Comparison of ENCODE assay signal across 8 cellular contexts in genomic region chr12:96236221-96236822, GRCh38. TPM values are rescaled to one million over a fixed set of nuclear protein-coding genes. Genes with fewer than 3 reads are reported as not detected.
A peak's percentile ranks its signal among the peaks of the same experiment; 100 is the strongest.
DNase-seq lines count a peak whose midpoint lies in the region; ATAC-seq and TF ChIP-seq lines count a peak whose summit lies in the region.

No MANE protein-coding gene starts in this region.

- H3K4me3 ChIP-seq in MG63 (no peak overlapping the region), heart right ventricle (no peak overlapping the region)

- no peak for TF ChIP-seq CTCF in heart right ventricle (IDR thresholded peaks at IDR 0.05)

- peak overlapping the region; percentile 8 to 86 (median 74) for H3K27ac ChIP-seq in heart right ventricle

- peaks cover 58% of the 10 kb centered on the region for H3K4me1 Mint-ChIP-seq in activated T-helper 1 cell treated with anti-CD3 and anti-CD28 coated beads, Interleukin-12 subunit alpha, Interleukin-12 subunit beta, Interleukin-2, Interleukin-4 antibody, amounts not matched to agents 30 ng/mL and 10 ng/mL and 1 ng/mL, durations not matched to agents 14 hours and 24 hours and 36 hours (ENCODE audit: low read depth)

- no peaks in the 10 kb centered on the region for H3K9me3 Mint-ChIP-seq in activated T-helper 1 cell treated with anti-CD3 and anti-CD28 coated beads, Interleukin-12 subunit alpha, Interleukin-12 subunit beta, Interleukin-2, Interleukin-4 antibody, amounts not matched to agents 30 ng/mL and 10 ng/mL and 1 ng/mL, durations not matched to agents 14 hours and 24 hours and 36 hours

- peak overlapping the region; percentile 23 for H3K27ac Mint-ChIP-seq in activated T-helper 1 cell treated with anti-CD3 and anti-CD28 coated beads, Interleukin-12 subunit alpha, Interleukin-12 subunit beta, Interleukin-2, Interleukin-4 antibody, amounts not matched to agents 30 ng/mL and 10 ng/mL and 1 ng/mL, durations not matched to agents 14 hours and 24 hours and 36 hours

- CTCF ChIA-PET in HEK293T (lab: Yijun Ruan, JAX): no interaction called here

- H3K27me3 Mint-ChIP-seq in activated T-helper 1 cell treated with anti-CD3 and anti-CD28 coated beads, Interleukin-12 subunit alpha, Interleukin-12 subunit beta, Interleukin-2, Interleukin-4 antibody, amounts not matched to agents 30 ng/mL and 10 ng/mL and 1 ng/mL, durations not matched to agents 14 hours and 24 hours and 36 hours (ENCODE audit: insufficient read depth): no peaks in the 10 kb centered on the region

- peaks cover 61 to 92% (median 85%) of the 10 kb centered on the region in 9 donors for H3K4me1 ChIP-seq in heart right ventricle

- peak in 2 of 8 donors; percentile 4 for ATAC-seq in heart right ventricle
- no peak for ATAC-seq in HG02981 (IDR thresholded peaks at IDR 0.05; ENCODE audit: unreplicated experiment)
- ATAC-seq in GM18907 (IDR thresholded peaks at IDR 0.05; ENCODE audit: unreplicated experiment): no peak

- DNase-seq in MG63: peak; percentile 91
- DNase-seq in activated T-helper 1 cell treated with anti-CD3 and anti-CD28 coated beads, Interleukin-12 subunit alpha, Interleukin-12 subunit beta, Interleukin-2, Interleukin-4 antibody, amounts not matched to agents 30 ng/mL and 10 ng/mL and 1 ng/mL, durations not matched to agents 14 hours and 24 hours and 36 hours (ENCODE audit: low spot score): no peak
- DNase-seq in heart right ventricle: peak; percentile 51 to 53
- DNase-seq in stimulated activated CD8-positive, alpha-beta memory T cell treated with anti-CD3 and anti-CD28 coated beads, Interleukin-4, amount 100 ng/mL, for 48 hours: peak; percentile 46
- no peak for DNase-seq in HEK293T (ENCODE audit: extremely low spot score)
- DNase-seq in putamen (ENCODE audit: low spot score): no peak

- H3K36me3 ChIP-seq in MG63: no peaks in the 10 kb centered on the region; the same call in 1 of the 2 replicates
- peaks cover 0 to 18% (median 0%) of the 10 kb centered on the region in 9 donors for H3K36me3 ChIP-seq in heart right ventricle

- 42 to 55% methylated on average over 18 of the region's 18 CpGs for WGBS in heart right ventricle, 2 donors

- H3K9me3 ChIP-seq in MG63 (no peaks in the 10 kb centered on the region), heart right ventricle (no peaks in the 10 kb centered on the region)

- H3K4me3 Mint-ChIP-seq in activated T-helper 1 cell treated with anti-CD3 and anti-CD28 coated beads, Interleukin-12 subunit alpha, Interleukin-12 subunit beta, Interleukin-2, Interleukin-4 antibody, amounts not matched to agents 30 ng/mL and 10 ng/mL and 1 ng/mL, durations not matched to agents 14 hours and 24 hours and 36 hours: peak overlapping the region; percentile 53

- peaks cover 35% of the 10 kb centered on the region for H3K36me3 Mint-ChIP-seq in activated T-helper 1 cell treated with anti-CD3 and anti-CD28 coated beads, Interleukin-12 subunit alpha, Interleukin-12 subunit beta, Interleukin-2, Interleukin-4 antibody, amounts not matched to agents 30 ng/mL and 10 ng/mL and 1 ng/mL, durations not matched to agents 14 hours and 24 hours and 36 hours (ENCODE audit: low read depth)

- intact Hi-C loops in activated T-helper 1 cell treated with anti-CD3 and anti-CD28 coated beads, Interleukin-12 subunit alpha, Interleukin-12 subunit beta, Interleukin-2, Interleukin-4 antibody, amounts not matched to agents 30 ng/mL and 10 ng/mL and 1 ng/mL, durations not matched to agents 14 hours and 24 hours and 36 hours (cut with micrococcal nuclease): loop anchor here (2.0 kb wide), 2 partner anchors 26 to 280 kb away; no protein-coding TSS in a partner anchor
- intact Hi-C loops in heart right ventricle (cut with DNase I): loop anchor here in 5 of 10 donors (5.0 to 10.0 kb wide), 3 partner anchors 158 to 168 kb away; partner anchors contain the start of gene CDK17 (in 2 of the 5)

- POLR2A ChIA-PET in HEK293T (lab: Yijun Ruan, JAX): no interaction called here

- H3K27me3 ChIP-seq in MG63: no peaks in the 10 kb centered on the region
- no peaks in the 10 kb centered on the region for H3K27me3 ChIP-seq in heart right ventricle

TF ChIP-seq in HEK293T, 16 proteins besides CTCF, POLR2A, EP300 and RAD21:
- no peak for TF ChIP-seq HDGF (IDR thresholded peaks at IDR 0.05; ENCODE audit: borderline replicate concordance)
- TF ChIP-seq SP1 (IDR thresholded peaks at IDR 0.05): no peak
- TF ChIP-seq FOXK2 (IDR thresholded peaks at IDR 0.05): no peak
- TF ChIP-seq ELF4 (IDR thresholded peaks at IDR 0.05): no peak
- no peak for TF ChIP-seq BHLHE40 (IDR thresholded peaks at IDR 0.05; ENCODE audit: borderline replicate concordance)
- no peak for TF ChIP-seq CTBP1 (IDR thresholded peaks at IDR 0.05; ENCODE audit: borderline replicate concordance)
- no peak for TF ChIP-seq PKNOX1 (IDR thresholded peaks at IDR 0.05)
- no peak for TF ChIP-seq FOXA1 (IDR thresholded peaks at IDR 0.05)

RNA-seq across cellular contexts. Expression of gene ELK3, which starts 42.1 kb away (rescaled TPM):
- 4.8 and 5.7 TPM in 2 replicates for total RNA-seq in MG63 (2014; rRNA removed; shearing (Covaris generic); ENCODE audit: low replicate concordance)
- total RNA-seq in activated T-helper 1 cell treated with anti-CD3 and anti-CD28 coated beads, Interleukin-12 subunit alpha, Interleukin-12 subunit beta, Interleukin-2, Interleukin-4 antibody, amounts not matched to agents 30 ng/mL and 10 ng/mL and 1 ng/mL, durations not matched to agents 14 hours and 24 hours and 36 hours: 40.8 and 45.3 TPM in 2 replicates
- total RNA-seq in heart right ventricle: 10 to 100 TPM; 11.7 to 33.0 (median 22.3) TPM
- 10 to 100 TPM in 1 of 2 donors, 1 to 10 TPM in 1; 6.6 to 14.8 TPM for polyA plus RNA-seq in heart right ventricle

Comparison
In these comparisons a context has a peak if more than half of its experiments do, and no peak if none do; other contexts are left out.
1. DNase-seq: peak in MG63 (single experiment), heart right ventricle (2 of 2) and stimulated activated CD8-positive, alpha-beta memory T cell treated with anti-CD3 and anti-CD28 coated beads, Interleukin-4, amount 100 ng/mL, for 48 hours (single experiment); none in activated T-helper 1 cell treated with anti-CD3 and anti-CD28 coated beads, Interleukin-12 subunit alpha, Interleukin-12 subunit beta, Interleukin-2, Interleukin-4 antibody, amounts not matched to agents 30 ng/mL and 10 ng/mL and 1 ng/mL, durations not matched to agents 14 hours and 24 hours and 36 hours (single experiment), HEK293T (single experiment) and putamen (single experiment).